In genomic region chr17:77935121-77935571, GRCh38 we compare ENCODE assay signal across 1 cellular context.
TF ChIP-seq lines count a peak whose summit lies in the region.

No MANE protein-coding gene starts in this region.

TF ChIP-seq in H1, 55 proteins besides CTCF, POLR2A, EP300 and RAD21 (continued from another document):
- TF ChIP-seq, protein P1, sequence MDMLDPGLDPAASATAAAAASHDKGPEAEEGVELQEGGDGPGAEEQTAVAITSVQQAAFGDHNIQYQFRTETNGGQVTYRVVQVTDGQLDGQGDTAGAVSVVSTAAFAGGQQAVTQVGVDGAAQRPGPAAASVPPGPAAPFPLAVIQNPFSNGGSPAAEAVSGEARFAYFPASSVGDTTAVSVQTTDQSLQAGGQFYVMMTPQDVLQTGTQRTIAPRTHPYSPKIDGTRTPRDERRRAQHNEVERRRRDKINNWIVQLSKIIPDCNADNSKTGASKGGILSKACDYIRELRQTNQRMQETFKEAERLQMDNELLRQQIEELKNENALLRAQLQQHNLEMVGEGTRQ (IDR thresholded peaks at IDR 0.05; ENCODE audit: low read length): no peak
- TF ChIP-seq CHD2 (IDR thresholded peaks at IDR 0.05; ENCODE audit: low read length) (no peak), EGR1 (IDR thresholded peaks at IDR 0.05; ENCODE audit: borderline replicate concordance, low read depth, low read length) (no peak), JUN (IDR thresholded peaks at IDR 0.05; ENCODE audit: low read depth, low read length) (no peak), EZH2 (IDR thresholded peaks at IDR 0.05; ENCODE audit: low read depth, low read length, severe bottlenecking) (no peak), RBBP5 (IDR thresholded peaks at IDR 0.05; ENCODE audit: borderline replicate concordance, low read depth, low read length) (no peak), KDM4A (IDR thresholded peaks at IDR 0.05; ENCODE audit: low read depth, low read length, severe bottlenecking) (no peak)
- TF ChIP-seq, protein P2, sequence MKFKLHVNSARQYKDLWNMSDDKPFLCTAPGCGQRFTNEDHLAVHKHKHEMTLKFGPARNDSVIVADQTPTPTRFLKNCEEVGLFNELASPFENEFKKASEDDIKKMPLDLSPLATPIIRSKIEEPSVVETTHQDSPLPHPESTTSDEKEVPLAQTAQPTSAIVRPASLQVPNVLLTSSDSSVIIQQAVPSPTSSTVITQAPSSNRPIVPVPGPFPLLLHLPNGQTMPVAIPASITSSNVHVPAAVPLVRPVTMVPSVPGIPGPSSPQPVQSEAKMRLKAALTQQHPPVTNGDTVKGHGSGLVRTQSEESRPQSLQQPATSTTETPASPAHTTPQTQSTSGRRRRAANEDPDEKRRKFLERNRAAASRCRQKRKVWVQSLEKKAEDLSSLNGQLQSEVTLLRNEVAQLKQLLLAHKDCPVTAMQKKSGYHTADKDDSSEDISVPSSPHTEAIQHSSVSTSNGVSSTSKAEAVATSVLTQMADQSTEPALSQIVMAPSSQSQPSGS (IDR thresholded peaks at IDR 0.05; ENCODE audit: low read length): no peak
- TF ChIP-seq, protein P3, sequence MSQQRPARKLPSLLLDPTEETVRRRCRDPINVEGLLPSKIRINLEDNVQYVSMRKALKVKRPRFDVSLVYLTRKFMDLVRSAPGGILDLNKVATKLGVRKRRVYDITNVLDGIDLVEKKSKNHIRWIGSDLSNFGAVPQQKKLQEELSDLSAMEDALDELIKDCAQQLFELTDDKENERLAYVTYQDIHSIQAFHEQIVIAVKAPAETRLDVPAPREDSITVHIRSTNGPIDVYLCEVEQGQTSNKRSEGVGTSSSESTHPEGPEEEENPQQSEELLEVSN (IDR thresholded peaks at IDR 0.05): no peak
